23 cellular contexts compared by ENCODE assay signal in genomic region chr6:32752580-32752979, GRCh38. TPM values are rescaled to one million over a fixed set of nuclear protein-coding genes. Genes with fewer than 3 reads are reported as not detected.
A peak's percentile ranks its signal among the peaks of the same experiment; 100 is the strongest.
DNase-seq lines count a peak whose midpoint lies in the region; ATAC-seq and TF ChIP-seq lines count a peak whose summit lies in the region.
"Had no signal": no experiment of that assay in that cellular context is flagged by ENCODE, and none has a peak within 500 bp of the region (broad histone marks: within the 10 kb centered on the region; RNA-seq: fewer than 3 reads in every experiment).

No MANE protein-coding gene starts in this region.

- ATAC-seq in HG03135 (IDR thresholded peaks at IDR 0.05; ENCODE audit: unreplicated experiment) (no peak), HG02970 (IDR thresholded peaks at IDR 0.05; ENCODE audit: low FRiP score, unreplicated experiment) (no peak)
- ATAC-seq: naive thymus-derived CD8-positive, alpha-beta T cell; right cardiac atrium; SK-N-SH treated with all-trans-retinoic acid at 6 μM for 48 hours; WTC11 had no signal

- H3K27me3 ChIP-seq in MG63 = peaks cover 3% of the 10 kb centered on the region; the same call in 1 of the 2 replicates
- H3K27me3 ChIP-seq: Peyer's patch had no signal

- no peak overlapping the region for H3K4me3 ChIP-seq in MG63
- H3K4me3 ChIP-seq in epithelial cell of esophagus (ENCODE audit: low read length) = no peak overlapping the region
- H3K4me3 ChIP-seq: HAP-1, Peyer's patch had no signal

- H3K9me3 ChIP-seq in MG63 = no peaks in the 10 kb centered on the region
- H3K9me3 ChIP-seq: HAP-1, Peyer's patch had no signal

- DNase-seq in EL (peak; percentile 24), MG63 (peak; percentile 32), epithelial cell of esophagus (ENCODE audit: low read depth) (peak; percentile 71), renal cortical epithelial cell (ENCODE audit: low read depth) (peak; percentile 60)
- DNase-seq in stimulated activated CD4-positive, alpha-beta T cell treated with anti-CD3 and anti-CD28 coated beads, Interleukin-4, amount 100 ng/mL, for 4 hours = no peak
- DNase-seq: activated CD4-positive, alpha-beta memory T cell treated with anti-CD3 and anti-CD28 coated beads for 36 hours; activated gamma-delta T cell treated with Interleukin-2 at 50 U/mL for 16 hours; dermis blood vessel endothelial cell; DMS53; IMR-90; mesenchymal stem cell; MV-4-11; naive thymus-derived CD8-positive, alpha-beta T cell; NCI-H1694 treated with DMSO at 0.1 percent for 48 hours; Peyer's patch; right cardiac atrium had no signal

- H3K36me3 ChIP-seq in MG63 = no peaks in the 10 kb centered on the region
- H3K36me3 ChIP-seq: HAP-1, Peyer's patch had no signal

- no peak for TF ChIP-seq CTCF in epithelial cell of esophagus (IDR thresholded peaks at IDR 0.05; ENCODE audit: insufficient read depth, low read depth, low read length, missing control alignments)

RNA-seq across cellular contexts. Expression of gene HLA-DQB2, which starts 10.8 kb away (rescaled TPM):
- total RNA-seq in MG63 (2014; rRNA removed; shearing (Covaris generic); ENCODE audit: low replicate concordance) = not detected in 2 replicates
- not detected in 2 replicates for total RNA-seq in renal cortical epithelial cell
- total RNA-seq: activated CD4-positive, alpha-beta memory T cell treated with anti-CD3 and anti-CD28 coated beads for 36 hours; bronchial epithelial cell; dermis blood vessel endothelial cell; IMR-90; osteocyte; Peyer's patch had no signal

RNA-seq across cellular contexts. Expression of gene HLA-DQA2, which starts 11.4 kb away (rescaled TPM):
- total RNA-seq in MG63 (2014; rRNA removed; shearing (Covaris generic); ENCODE audit: low replicate concordance) = not detected in 2 replicates
- total RNA-seq in renal cortical epithelial cell = not detected in 2 replicates
- total RNA-seq: activated CD4-positive, alpha-beta memory T cell treated with anti-CD3 and anti-CD28 coated beads for 36 hours; bronchial epithelial cell; dermis blood vessel endothelial cell; IMR-90; osteocyte; WTC11 had no signal

Comparison
In these comparisons a context has a peak if more than half of its experiments do, and no peak if none do; other contexts are left out.
1. DNase-seq: peak in EL (single experiment), MG63 (single experiment), epithelial cell of esophagus (single experiment) and renal cortical epithelial cell (single experiment); none in stimulated activated CD4-positive, alpha-beta T cell treated with anti-CD3 and anti-CD28 coated beads, Interleukin-4, amount 100 ng/mL, for 4 hours (0 of 2).